Comparison of ENCODE assay signal across 8 cellular contexts in the genomic region with DNA sequence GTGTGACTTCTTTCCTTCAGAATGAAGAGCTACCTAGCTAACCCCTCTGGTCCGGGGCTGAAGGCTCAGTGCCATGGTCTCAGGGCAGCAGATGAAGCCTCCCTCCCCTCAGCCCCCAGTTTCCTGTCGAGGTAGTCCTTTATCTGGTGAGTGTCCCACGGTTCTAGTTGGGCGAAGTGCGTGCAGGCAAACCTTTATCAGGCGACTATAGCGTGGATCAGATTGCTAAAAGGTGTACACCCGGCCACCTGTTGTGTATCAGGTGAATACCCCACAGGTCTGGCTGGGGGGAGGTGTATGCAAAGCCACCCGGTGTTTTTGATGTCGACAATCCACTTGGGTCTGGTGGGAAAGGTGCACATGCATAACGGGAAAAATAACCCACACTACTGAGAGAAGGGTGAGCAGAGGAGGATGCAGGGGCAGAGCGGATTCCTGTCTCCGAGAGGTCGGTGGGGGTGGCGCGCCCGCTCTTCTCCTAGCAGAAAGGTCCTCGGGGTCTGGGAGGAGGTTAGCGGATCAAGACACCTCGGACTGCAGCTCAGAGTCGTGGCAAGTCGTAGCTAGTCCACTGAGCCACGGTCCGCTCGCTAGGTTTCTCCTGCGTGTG. TPM values are rescaled to one million over a fixed set of nuclear protein-coding genes. Genes with fewer than 3 reads are reported as not detected.
DNase-seq lines count a peak whose midpoint lies in the region; ATAC-seq, FAIRE-seq and TF ChIP-seq lines count a peak whose summit lies in the region.

No MANE protein-coding gene starts in this region.

- no peak for TF ChIP-seq POLR2A in K562 (conservative IDR thresholded peaks at IDR 0.05)

- H3K4me3 Mint-ChIP-seq in GM23338, result peak overlapping the region; percentile 94

- H3K36me3 Mint-ChIP-seq in GM23338 (ENCODE audit: low read depth), result peaks cover 27% of the 10 kb centered on the region

- H3K27me3 ChIP-seq in GM23338 (ENCODE audit: insufficient read depth), result no peaks in the 10 kb centered on the region
- H3K27me3 ChIP-seq in K562 (ENCODE audit: control insufficient read depth in 2 of 2, insufficient read depth in 2 of 2, low read length in 2 of 2), result no peaks in the 10 kb centered on the region

- peaks cover 5% of the 10 kb centered on the region for H3K27me3 Mint-ChIP-seq in GM23338 (ENCODE audit: insufficient read depth, low read depth, poor library complexity)

- H3K9me3 ChIP-seq in K562 (replicated peaks; ENCODE audit: control insufficient read depth, insufficient read depth, low read depth, low read length), result no peaks in the 10 kb centered on the region
- H3K9me3 ChIP-seq in kidney (ENCODE audit: control insufficient read depth in 1 of 2, low read length in 2 of 2), result no peaks in the 10 kb centered on the region

- H3K9me1 ChIP-seq in K562 (ENCODE audit: control insufficient read depth, insufficient read depth, low read length), result no peaks in the 10 kb centered on the region

- H3K27ac Mint-ChIP-seq in GM23338, result no peak overlapping the region; the same call in 1 of the 2 replicates

- no peak for TF ChIP-seq RAD21 in K562 (CRISPR knock-in tag; conservative IDR thresholded peaks at IDR 0.05 in 1 of 2, IDR thresholded peaks at IDR 0.05 in 1 of 2)

- no peak for TF ChIP-seq EP300 in K562 (IDR thresholded peaks at IDR 0.05; ENCODE audit: low read length)

- peak; percentile 30 for DNase-seq in GM03348 (ENCODE audit: low spot score)
- peak; percentile 43 for DNase-seq in GM23338 (ENCODE audit: low spot score)
- DNase-seq in NCI-H2171 treated with DMSO at 0.1 percent for 48 hours (lab: John Stamatoyannopoulos, UW), result peak; percentile 68
- DNase-seq in K562 (ENCODE audit: extremely low read depth in 1 of 4, low spot score in 3 of 4), result no peak
- no peak for DNase-seq in kidney
- peak; percentile 22 for DNase-seq in stimulated activated naive CD4-positive, alpha-beta T cell treated with Interleukin-2 at 50 U/mL for 16 hours (lab: John Stamatoyannopoulos, UW)
- no peak for DNase-seq in GM10266 (ENCODE audit: extremely low spot score)
- DNase-seq in glomerular visceral epithelial cell (ENCODE audit: extremely low spot score), result no peak

- ATAC-seq in GM23338, result peak; percentile 42
- peak; percentile 10 for ATAC-seq in K562

- H3K4me1 ChIP-seq in GM23338 (ENCODE audit: insufficient read depth) (peaks cover 19% of the 10 kb centered on the region), K562 (replicated peaks in 1 of 2; ENCODE audit: control insufficient read depth in 2 of 2, insufficient read depth in 2 of 2, low read length in 2 of 2) (peaks cover 33 to 40% of the 10 kb centered on the region in 2 experiments), kidney (ENCODE audit: control insufficient read depth in 1 of 2, insufficient read depth in 1 of 2, low read depth in 1 of 2, low read length in 2 of 2) (peaks cover 7 to 9% of the 10 kb centered on the region in 2 donors)

- POLR2A ChIA-PET in K562 (lab: Yijun Ruan, JAX), result interaction anchor here (1.0 to 3.5 kb wide), 4 partner anchors 8 to 31 kb away, joined by 3 to 27 read pairs (median 6); no protein-coding TSS in a partner anchor

- peak overlapping the region; percentile 91 for H3K4me2 ChIP-seq in GM23338
- H3K4me2 ChIP-seq in K562 (ENCODE audit: insufficient read depth, low read length), result peak overlapping the region; percentile 87

- intact Hi-C loops in K562 (cut with micrococcal nuclease) (loop anchor here (5.0 kb wide), 1 partner anchor 95 kb away; no protein-coding TSS in a partner anchor), kidney (cut with DNase I) (no loop called here)

- BruUV-seq in K562 (replicated peaks; lab: Mats Ljungman, UMichigan), result no TSS peak

- in situ Hi-C loops in K562 (cut with MboI), result no loop called here

- H3K27ac ChIP-seq in GM23338 (ENCODE audit: low read depth) (peak overlapping the region; percentile 81), K562 (ENCODE audit: extremely low read depth, low read depth, low read length) (peak overlapping the region; percentile 77), kidney (ENCODE audit: low read depth in 2 of 2, low read length in 2 of 2) (peak overlapping the region; percentile 87 to 92)

- FAIRE-seq in K562 (lab: Jason Lieb, UNC), result no peak
- no peak for FAIRE-seq in kidney (lab: Jason Lieb, UNC)

- H3K9ac ChIP-seq in K562 (ENCODE audit: insufficient read depth in 1 of 2, low read depth in 2 of 2, low read length in 2 of 2) (peak overlapping the region; percentile 64 to 94; a peak in 3 of 4 replicates), kidney (ENCODE audit: low read length in 2 of 2) (peak overlapping the region; percentile 71 to 76)

- H3K36me3 ChIP-seq in GM23338 (ENCODE audit: insufficient read depth) (peaks cover 7% of the 10 kb centered on the region), K562 (ENCODE audit: control insufficient read depth, insufficient read depth, low read length) (peaks cover 31% of the 10 kb centered on the region), kidney (ENCODE audit: control insufficient read depth in 1 of 2, insufficient read depth in 2 of 2, low read length in 2 of 2) (no peaks in the 10 kb centered on the region)

- H3K4me1 Mint-ChIP-seq in GM23338, result peaks cover 16% of the 10 kb centered on the region

- peaks cover 3% of the 10 kb centered on the region; the same call in 2 of the 3 replicates for H3K9me3 Mint-ChIP-seq in GM23338

- CTCF ChIA-PET in K562 (lab: Yijun Ruan, JAX; ENCODE audit: low intra/inter-chr PET ratio), result no interaction called here

- TF ChIP-seq CTCF in GM23338 (conservative IDR thresholded peaks at IDR 0.05; ENCODE audit: low read depth in 2 of 2) (no peak), K562 (IDR thresholded peaks at IDR 0.05 in 2 of 3, conservative IDR thresholded peaks at IDR 0.05 in 1 of 3; ENCODE audit: insufficient read depth in 2 of 3, low read depth in 1 of 3, low read length in 3 of 3) (no peak), kidney (IDR thresholded peaks at IDR 0.05; ENCODE audit: borderline replicate concordance, extremely low read depth, insufficient read depth) (no peak), GM10266 (IDR thresholded peaks at IDR 0.05; ENCODE audit: control insufficient read depth, insufficient read depth, low read depth, missing control alignments) (no peak)

- H3F3A ChIP-seq in GM23338 (replicated peaks; ENCODE audit: low read depth), result no peaks in the 10 kb centered on the region

- H3K4me3 ChIP-seq in GM23338 (peak overlapping the region; percentile 97), K562 (peak overlapping the region; percentile 79), kidney (ENCODE audit: low read length in 2 of 2) (peak overlapping the region; percentile 92)

- peaks cover 10% of the 10 kb centered on the region for H4K20me1 ChIP-seq in GM23338 (replicated peaks; ENCODE audit: insufficient read depth)
- H4K20me1 ChIP-seq in K562 (replicated peaks; ENCODE audit: control insufficient read depth, insufficient read depth, low read length), result no peaks in the 10 kb centered on the region

- WGBS in K562 (ENCODE audit: insufficient coverage, low coverage, missing lambda C conversion rate), result 4% methylated on average over 12 of the region's 26 CpGs

- H3K9me2 ChIP-seq in GM23338 (ENCODE audit: insufficient read depth), result no peaks in the 10 kb centered on the region

- peak overlapping the region; percentile 99 for H2AFZ ChIP-seq in GM23338
- peak overlapping the region; percentile 90 for H2AFZ ChIP-seq in K562 (ENCODE audit: low read depth, low read length)

- H3K79me2 ChIP-seq in GM23338 (replicated peaks; ENCODE audit: insufficient read depth) (peaks cover 17% of the 10 kb centered on the region), K562 (ENCODE audit: control insufficient read depth, insufficient read depth, low read length) (peaks cover 19% of the 10 kb centered on the region)

RNA-seq across cellular contexts. Expression of a gene that starts 0.5 kb away (rescaled TPM):
- 14.1 and 16.1 TPM in 2 replicates for total RNA-seq in GM23338 (2014; rRNA removed; shearing (Covaris generic))
- 2.4 and 2.5 TPM in 2 replicates for polyA plus RNA-seq in GM23338 (2016; fragmentation: Nextera tagmentation; extraction: Ambion mirVana)
- 42.7 and 61.2 TPM in 2 replicates for total RNA-seq in K562 (2011; cell fraction: chromatin; rRNA removed; ENCODE audit: low replicate concordance)
- 24.5 and 27.0 TPM in 2 replicates for total RNA-seq in K562 (2011; cell fraction: nucleolus; rRNA removed)
- total RNA-seq in K562 (2011; cell fraction: nucleoplasm; rRNA removed), result 31.5 and 37.7 TPM in 2 replicates
- 4.9 and 5.4 TPM in 2 replicates for total RNA-seq in K562 (2014; rRNA removed)
- total RNA-seq in K562 (2014; rRNA removed; fragmentation: Illumina TruSeq; extraction: Trizol), result 8.0 and 9.9 TPM in 2 replicates
- 6.7 and 7.6 TPM in 2 replicates for total RNA-seq in K562 (2015; rRNA removed; fragmentation: Illumina TruSeq; extraction: Trizol)
- total RNA-seq in K562 (2021), result 9.0 and 9.4 TPM in 2 replicates
- polyA plus RNA-seq in K562 (2011; rRNA removed), result 16.3 and 16.4 TPM in 2 replicates
- polyA plus RNA-seq in K562 (2011; cell fraction: cytosol; rRNA removed), result 7.9 and 12.1 TPM in 2 replicates
- 22.6 and 25.1 TPM in 2 replicates for polyA plus RNA-seq in K562 (2011; cell fraction: nucleus; rRNA removed)
- 5.7 and 9.7 TPM in 2 replicates for polyA plus RNA-seq in K562 (2012)
- polyA plus RNA-seq in K562 (2014; fragmentation: Illumina TruSeq; extraction: Trizol), result 9.5 and 10.2 TPM in 2 replicates
- polyA plus RNA-seq in K562 (2014; fragmentation: Nextera tagmentation; extraction: Ambion mirVana), result 1 to 10 TPM; 1.4 to 2.2 TPM
- polyA plus RNA-seq in K562 (2014; rRNA removed), result 5.7 and 7.5 TPM in 2 replicates
- polyA minus RNA-seq in K562 (2011; rRNA and poly(A)+ RNA removed), result 44.8 and 49.5 TPM in 2 replicates
- polyA minus RNA-seq in K562 (2011; cell fraction: cytosol; rRNA and poly(A)+ RNA removed), result 13.1 and 19.1 TPM in 2 replicates
- 20.5 and 35.5 TPM in 2 replicates for polyA minus RNA-seq in K562 (2011; cell fraction: nucleus; rRNA and poly(A)+ RNA removed)
- total RNA-seq in kidney, result 22.6 TPM
- 6.7 TPM for polyA plus RNA-seq in kidney (ENCODE audit: insufficient read depth, low read depth, low replicate concordance)

RNA-seq across cellular contexts. Expression of a gene that starts 5.9 kb away (rescaled TPM):
- 417 and 566 TPM in 2 replicates for total RNA-seq in GM23338 (2014; rRNA removed; shearing (Covaris generic))
- polyA plus RNA-seq in GM23338 (2016; fragmentation: Nextera tagmentation; extraction: Ambion mirVana) (718 and 746 TPM in 2 replicates), K562 (2011; rRNA removed) (616 and 642 TPM in 2 replicates), K562 (2014; fragmentation: Illumina TruSeq; extraction: Trizol) (570 and 631 TPM in 2 replicates), K562 (2014; fragmentation: Nextera tagmentation; extraction: Ambion mirVana) (1,000 to 10,000 TPM; 1,599 to 1,663 TPM), K562 (2014; rRNA removed) (428 and 573 TPM in 2 replicates), kidney (ENCODE audit: insufficient read depth, low read depth, low replicate concordance) (383 TPM)
- total RNA-seq in K562 (2011; cell fraction: chromatin; rRNA removed; ENCODE audit: low replicate concordance), result 19.5 and 40.7 TPM in 2 replicates
- 68.7 and 70.9 TPM in 2 replicates for total RNA-seq in K562 (2011; cell fraction: nucleolus; rRNA removed)
- 64.3 and 69.5 TPM in 2 replicates for total RNA-seq in K562 (2011; cell fraction: nucleoplasm; rRNA removed)
- total RNA-seq in K562 (2014; rRNA removed) (252 and 327 TPM in 2 replicates), K562 (2014; rRNA removed; fragmentation: Illumina TruSeq; extraction: Trizol) (442 and 449 TPM in 2 replicates), K562 (2015; rRNA removed; fragmentation: Illumina TruSeq; extraction: Trizol) (420 and 437 TPM in 2 replicates), K562 (2021) (250 and 262 TPM in 2 replicates), kidney (92.9 TPM)
- polyA plus RNA-seq in K562 (2011; cell fraction: cytosol; rRNA removed), result 961 and 995 TPM in 2 replicates
- 236 and 247 TPM in 2 replicates for polyA plus RNA-seq in K562 (2011; cell fraction: nucleus; rRNA removed)
- 323 and 381 TPM in 2 replicates for polyA plus RNA-seq in K562 (2012)
- 130 and 163 TPM in 2 replicates for polyA minus RNA-seq in K562 (2011; rRNA and poly(A)+ RNA removed)
- polyA minus RNA-seq in K562 (2011; cell fraction: cytosol; rRNA and poly(A)+ RNA removed), result 57.3 and 111 TPM in 2 replicates
- polyA minus RNA-seq in K562 (2011; cell fraction: nucleus; rRNA and poly(A)+ RNA removed), result 21.1 and 31.9 TPM in 2 replicates

RNA-seq across cellular contexts. Expression of a gene that starts 6.1 kb away (rescaled TPM):
- 1.0 and 1.2 TPM in 2 replicates for total RNA-seq in GM23338 (2014; rRNA removed; shearing (Covaris generic))
- polyA plus RNA-seq in GM23338 (2016; fragmentation: Nextera tagmentation; extraction: Ambion mirVana), result 0.16 and 0.40 TPM in 2 replicates
- total RNA-seq in K562 (2011; cell fraction: chromatin; rRNA removed; ENCODE audit: low replicate concordance), result not detected in 2 replicates
- not detected in 2 replicates for total RNA-seq in K562 (2011; cell fraction: nucleolus; rRNA removed)
- total RNA-seq in K562 (2011; cell fraction: nucleoplasm; rRNA removed), result not detected in 2 replicates
- 0.05 TPM in 1 of 2 replicates, not detected in the other for total RNA-seq in K562 (2014; rRNA removed)
- 0.04 TPM in 1 of 2 replicates, not detected in the other for total RNA-seq in K562 (2014; rRNA removed; fragmentation: Illumina TruSeq; extraction: Trizol)
- total RNA-seq in K562 (2015; rRNA removed; fragmentation: Illumina TruSeq; extraction: Trizol), result not detected in 2 replicates
- 0.04 TPM in 1 of 2 replicates, not detected in the other for total RNA-seq in K562 (2021)
- not detected in 2 replicates for polyA plus RNA-seq in K562 (2011; rRNA removed)
- polyA plus RNA-seq in K562 (2011; cell fraction: cytosol; rRNA removed), result not detected in 2 replicates
- 0.03 TPM in 1 of 2 replicates, not detected in the other for polyA plus RNA-seq in K562 (2011; cell fraction: nucleus; rRNA removed)
- 0.01 TPM in 1 of 2 replicates, not detected in the other for polyA plus RNA-seq in K562 (2012)
- 0.04 TPM in 1 of 2 replicates, not detected in the other for polyA plus RNA-seq in K562 (2014; fragmentation: Illumina TruSeq; extraction: Trizol)
- polyA plus RNA-seq in K562 (2014; fragmentation: Nextera tagmentation; extraction: Ambion mirVana), result under 1 TPM in 1 of 2 experiments, not detected in 1; 0.01 TPM
- polyA plus RNA-seq in K562 (2014; rRNA removed), result 0.01 TPM in 1 of 2 replicates, not detected in the other
- polyA minus RNA-seq in K562 (2011; rRNA and poly(A)+ RNA removed), result not detected in 2 replicates
- not detected in 2 replicates for polyA minus RNA-seq in K562 (2011; cell fraction: cytosol; rRNA and poly(A)+ RNA removed)
- not detected in 2 replicates for polyA minus RNA-seq in K562 (2011; cell fraction: nucleus; rRNA and poly(A)+ RNA removed)
- total RNA-seq in kidney, result not detected
- not detected for polyA plus RNA-seq in kidney (ENCODE audit: insufficient read depth, low read depth, low replicate concordance)

RNA-seq across cellular contexts. Expression of a gene that starts 29.9 kb away (rescaled TPM):
- total RNA-seq in GM23338 (2014; rRNA removed; shearing (Covaris generic)), result 16.9 and 36.8 TPM in 2 replicates
- polyA plus RNA-seq in GM23338 (2016; fragmentation: Nextera tagmentation; extraction: Ambion mirVana) (49.1 and 50.1 TPM in 2 replicates), K562 (2011; rRNA removed) (27.5 and 48.2 TPM in 2 replicates), K562 (2014; fragmentation: Illumina TruSeq; extraction: Trizol) (27.2 and 34.3 TPM in 2 replicates), K562 (2014; fragmentation: Nextera tagmentation; extraction: Ambion mirVana) (10 to 100 TPM in 1 of 2 experiments, 1 to 10 TPM in 1; 7.6 to 12.3 TPM), K562 (2014; rRNA removed) (28.4 and 32.7 TPM in 2 replicates), kidney (ENCODE audit: insufficient read depth, low read depth, low replicate concordance) (22.5 TPM)
- total RNA-seq in K562 (2011; cell fraction: chromatin; rRNA removed; ENCODE audit: low replicate concordance), result 118 and 200 TPM in 2 replicates
- total RNA-seq in K562 (2011; cell fraction: nucleolus; rRNA removed), result 112 and 118 TPM in 2 replicates
- total RNA-seq in K562 (2011; cell fraction: nucleoplasm; rRNA removed), result 109 and 112 TPM in 2 replicates
- total RNA-seq in K562 (2014; rRNA removed) (7.3 and 12.4 TPM in 2 replicates), K562 (2014; rRNA removed; fragmentation: Illumina TruSeq; extraction: Trizol) (7.7 and 10.8 TPM in 2 replicates), K562 (2015; rRNA removed; fragmentation: Illumina TruSeq; extraction: Trizol) (13.3 and 14.4 TPM in 2 replicates), K562 (2021) (29.2 and 29.6 TPM in 2 replicates), kidney (37.5 TPM)
- 44.1 and 55.3 TPM in 2 replicates for polyA plus RNA-seq in K562 (2011; cell fraction: cytosol; rRNA removed)
- 366 and 444 TPM in 2 replicates for polyA plus RNA-seq in K562 (2011; cell fraction: nucleus; rRNA removed)
- 19.8 and 22.8 TPM in 2 replicates for polyA plus RNA-seq in K562 (2012)
- 8.1 and 10.2 TPM in 2 replicates for polyA minus RNA-seq in K562 (2011; rRNA and poly(A)+ RNA removed)
- 11.8 and 12.3 TPM in 2 replicates for polyA minus RNA-seq in K562 (2011; cell fraction: cytosol; rRNA and poly(A)+ RNA removed)
- 21.3 and 36.0 TPM in 2 replicates for polyA minus RNA-seq in K562 (2011; cell fraction: nucleus; rRNA and poly(A)+ RNA removed)

Comparison
In these comparisons a context has a peak if more than half of its experiments do, and no peak if none do; other contexts are left out.
1. DNase-seq: peak in GM03348 (single experiment), GM23338 (single experiment), NCI-H2171 treated with DMSO at 0.1 percent for 48 hours (single experiment) and stimulated activated naive CD4-positive, alpha-beta T cell treated with Interleukin-2 at 50 U/mL for 16 hours (single experiment); none in K562 (0 of 4), kidney (single experiment), GM10266 (single experiment) and glomerular visceral epithelial cell (single experiment).
2. Peak in every context shown above with its lines, with median percentiles within 50 percentile points of each other: H3K27ac ChIP-seq and H3K4me3 ChIP-seq.